ENCODE assay signal across 8 cellular contexts in genomic region chr11:111379500-111380136, GRCh38. TPM values are rescaled to one million over a fixed set of nuclear protein-coding genes. Genes with fewer than 3 reads are reported as not detected.
DNase-seq lines count a peak whose midpoint lies in the region; ATAC-seq and TF ChIP-seq lines count a peak whose summit lies in the region.

No MANE protein-coding gene starts in this region.

- peak overlapping the region in 1 of 2 donors; percentile 48 for H3K9ac ChIP-seq in colonic mucosa (ENCODE audit: low read depth in 2 of 2, low read length in 2 of 2)

- ATAC-seq in heart right ventricle: peak in 5 of 8 donors; percentile 15 to 41 (median 28)
- no peak for ATAC-seq in Right ventricle myocardium inferior
- peak; percentile 44 for ATAC-seq in HG03066 (IDR thresholded peaks at IDR 0.05; ENCODE audit: low read depth, unreplicated experiment)
- no peak for ATAC-seq in thoracic aorta (ENCODE audit: insufficient number of reproducible peaks, low FRiP score, low read depth)

- DNase-seq in heart right ventricle: no peak
- no peak for DNase-seq in Right ventricle myocardium inferior (ENCODE audit: missing footprints)
- DNase-seq in activated T-cell treated with anti-CD3 and anti-CD28 coated beads for 48 hours (ENCODE audit: low read depth): peak; percentile 11
- no peak for DNase-seq in thoracic aorta (ENCODE audit: low spot score)
- no peak for DNase-seq in HAP-1 (ENCODE audit: low spot score in 2 of 2)
- no peak for DNase-seq in activated gamma-delta T cell treated with Interleukin-2 at 50 U/mL for 16 hours
- no peak for DNase-seq in colonic mucosa

- 52 to 58% methylated on average over 17 of the region's 17 CpGs for WGBS in heart right ventricle, 2 donors

- H3K27ac ChIP-seq in heart right ventricle: peak overlapping the region in 2 of 10 donors; percentile 12 to 20
- no peak overlapping the region for H3K27ac ChIP-seq in thoracic aorta
- H3K27ac ChIP-seq in colonic mucosa: no peak overlapping the region

- H3K4me1 ChIP-seq in heart right ventricle (peaks cover 0 to 14% (median 6%) of the 10 kb centered on the region in 9 donors), thoracic aorta (ENCODE audit: control insufficient read depth in 1 of 2, low read depth in 2 of 2) (no peaks in the 10 kb centered on the region), HAP-1 (no peaks in the 10 kb centered on the region), colonic mucosa (no peaks in the 10 kb centered on the region)

- H3K4me3 ChIP-seq in heart right ventricle (peak overlapping the region in 8 of 10 donors; percentile 2 to 43 (median 30)), thoracic aorta (peak overlapping the region; percentile 43), HAP-1 (no peak overlapping the region), colonic mucosa (no peak overlapping the region)

- no peaks in the 10 kb centered on the region for H3K9me3 ChIP-seq in heart right ventricle
- no peaks in the 10 kb centered on the region for H3K9me3 ChIP-seq in thoracic aorta
- no peaks in the 10 kb centered on the region for H3K9me3 ChIP-seq in HAP-1
- H3K9me3 ChIP-seq in colonic mucosa: no peaks in the 10 kb centered on the region

- no peaks in the 10 kb centered on the region for H3K36me3 ChIP-seq in heart right ventricle
- no peaks in the 10 kb centered on the region for H3K36me3 ChIP-seq in thoracic aorta
- H3K36me3 ChIP-seq in HAP-1 (replicated peaks): no peaks in the 10 kb centered on the region
- H3K36me3 ChIP-seq in colonic mucosa: no peaks in the 10 kb centered on the region

- intact Hi-C loops in heart right ventricle (cut with DNase I): loop anchor here in 1 of 10 donors (10.0 kb wide), 1 partner anchor 65 kb away; no protein-coding TSS in a partner anchor
- intact Hi-C loops in Right ventricle myocardium inferior (cut with DNase I): no loop called here
- intact Hi-C loops in colonic mucosa (cut with DNase I): no loop called here

- H3K27me3 ChIP-seq in heart right ventricle: peaks cover 0 to 24% (median 8%) of the 10 kb centered on the region in 7 donors
- no peaks in the 10 kb centered on the region for H3K27me3 ChIP-seq in thoracic aorta (replicated peaks; ENCODE audit: insufficient read depth)
- no peaks in the 10 kb centered on the region for H3K27me3 ChIP-seq in HAP-1 (ENCODE audit: low read depth)
- no peaks in the 10 kb centered on the region for H3K27me3 ChIP-seq in colonic mucosa

- in situ Hi-C loops in HAP-1 (cut with MboI; ENCODE audit: low sequenced_read_pairs): no loop called here

- TF ChIP-seq CTCF in heart right ventricle (IDR thresholded peaks at IDR 0.05) (no peak), thoracic aorta (IDR thresholded peaks at IDR 0.05) (no peak), colonic mucosa (IDR thresholded peaks at IDR 0.05) (no peak)

RNA-seq across cellular contexts. Expression of gene POU2AF1, which starts 0.5 kb away (rescaled TPM):
- 1 to 10 TPM in 2 of 10 donors, under 1 TPM in 5, not detected in 3; 0.07 to 1.8 (median 0.11) TPM for total RNA-seq in heart right ventricle
- polyA plus RNA-seq in heart right ventricle: under 1 TPM; 0.15 to 0.30 TPM
- 0.24 TPM for total RNA-seq in Right ventricle myocardium inferior
- not detected for total RNA-seq in thoracic aorta
- 1 to 10 TPM; 3.1 to 3.7 TPM for total RNA-seq in colonic mucosa

Comparison
In these comparisons a context has a peak if more than half of its experiments do, and no peak if none do; other contexts are left out.
1. ATAC-seq: peak in heart right ventricle (5 of 8) and HG03066 (single experiment); none in Right ventricle myocardium inferior (single experiment) and thoracic aorta (single experiment).
2. H3K4me3 ChIP-seq: peak in heart right ventricle (8 of 10) and thoracic aorta (single experiment); none in HAP-1 (single experiment) and colonic mucosa (single experiment).